8 cellular contexts compared by ENCODE assay signal in the genomic region with DNA sequence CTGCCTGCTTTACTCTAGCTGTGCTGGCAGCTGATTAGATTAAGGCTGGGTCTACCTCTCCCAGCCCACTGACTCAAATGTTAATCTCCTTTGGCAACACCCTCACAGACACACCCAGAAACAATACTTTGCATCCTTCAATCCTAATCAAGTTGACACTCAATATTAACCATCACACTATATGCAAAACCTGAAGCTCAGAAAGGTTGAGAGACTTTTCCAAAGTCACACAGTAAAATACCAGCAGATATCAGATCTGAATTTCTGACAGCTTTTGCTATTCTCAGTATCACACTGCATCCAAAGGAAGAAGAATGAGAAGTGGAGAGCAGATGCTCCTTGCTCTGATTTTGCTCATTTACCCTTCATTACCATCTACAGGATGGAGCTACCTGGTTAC.
"Had no signal": no experiment of that assay in that cellular context is flagged by ENCODE, and none has a peak within 500 bp of the region (broad histone marks: within the 10 kb centered on the region; RNA-seq: fewer than 3 reads in every experiment).

No MANE protein-coding gene starts in this region.

- H3K27me3 Mint-ChIP-seq: IgD-negative memory B cell had no signal

- H3K4me3 ChIP-seq: GM23248, HAP-1 had no signal

- H3K27ac ChIP-seq: GM23248 had no signal

- DNase-seq: GOT3, H7, KG1 had no signal

- H3K4me3 Mint-ChIP-seq: IgD-negative memory B cell had no signal

- H3K4me1 ChIP-seq: HAP-1 had no signal

- H3K27ac Mint-ChIP-seq: IgD-negative memory B cell had no signal

- H3K9me3 Mint-ChIP-seq: IgD-negative memory B cell had no signal

- H3K36me3 ChIP-seq: HAP-1 had no signal

- H3K9me3 ChIP-seq: HAP-1 had no signal

- ATAC-seq: HCT116, HepG2 had no signal

- H3K4me1 Mint-ChIP-seq: IgD-negative memory B cell had no signal

- H3K9ac ChIP-seq: GM23248 had no signal
